ENCODE assay signal across 17 cellular contexts in genomic region chr10:126504761-126505112, GRCh38.
A peak's percentile ranks its signal among the peaks of the same experiment; 100 is the strongest.
DNase-seq lines count a peak whose midpoint lies in the region; ATAC-seq, FAIRE-seq and TF ChIP-seq lines count a peak whose summit lies in the region.
"Had no signal": no experiment of that assay in that cellular context is flagged by ENCODE, and none has a peak within 500 bp of the region (broad histone marks: within the 10 kb centered on the region; RNA-seq: fewer than 3 reads in every experiment).

No MANE protein-coding gene starts in this region.

- WGBS in HepG2 (ENCODE audit: low lambda C conversion rate), result 8% methylated on average over 3 of the region's 16 CpGs
- 67% methylated on average over 9 of the region's 16 CpGs for WGBS in right lobe of liver (ENCODE audit: insufficient coverage, low coverage, low lambda C conversion rate, missing lambda C conversion rate)

- DNase-seq in HepG2 (ENCODE audit: low spot score) (no peak), right lobe of liver (no peak), PC-3 (peak; percentile 28), neural progenitor cell (ENCODE audit: low spot score) (no peak), GM12892 (ENCODE audit: insufficient read length) (no peak), GM19239 (ENCODE audit: insufficient read length, low spot score) (no peak)
- DNase-seq: COR-L47, DMS 273 treated with DMSO at 0.1 percent for 48 hours, GF-D8, GOT3 had no signal

- POLR2A ChIA-PET in HepG2 (lab: Yijun Ruan, JAX) (no interaction called here), PC-3 (lab: Charles Lee; ENCODE audit: unreplicated experiment) (no interaction called here)

- H3K36me3 ChIP-seq in HepG2 (replicated peaks in 1 of 2; ENCODE audit: control insufficient read depth in 1 of 2, insufficient read depth in 2 of 2, low read length in 2 of 2) (no peaks in the 10 kb centered on the region), right lobe of liver (no peaks in the 10 kb centered on the region), PC-3 (ENCODE audit: low read depth, low read length) (no peaks in the 10 kb centered on the region), neural progenitor cell (no peaks in the 10 kb centered on the region)
- H3K36me3 ChIP-seq: BE2C had no signal

- intact Hi-C loops in HepG2 (cut with micrococcal nuclease; ENCODE audit: unreplicated experiment) (no loop called here), right lobe of liver (cut with DNase I) (loop anchor here in 1 of 2 donors (10.0 kb wide), 1 partner anchor 520 kb away; no protein-coding TSS in a partner anchor), PC-3 (cut with micrococcal nuclease) (loop anchor here (1.0 to 5.0 kb wide), 6 partner anchors 44 to 636 kb away; no protein-coding TSS in a partner anchor)

- H3K4me3 ChIP-seq in HepG2 (replicated peaks in 1 of 3; ENCODE audit: insufficient read depth in 1 of 3, low read depth in 2 of 3, low read length in 3 of 3) (no peak overlapping the region), right lobe of liver (no peak overlapping the region), PC-3 (ENCODE audit: low read length) (peak overlapping the region; percentile 33; the same call in 1 of the 2 replicates), neural progenitor cell (no peak overlapping the region)

- no peaks in the 10 kb centered on the region for H3K36me3 Mint-ChIP-seq in neural progenitor cell
- H3K36me3 Mint-ChIP-seq: CD4-positive, CD25-positive, alpha-beta regulatory T cell; CD8-positive, alpha-beta memory T cell had no signal

- H3K27me3 ChIP-seq in HepG2 (ENCODE audit: control insufficient read depth in 1 of 2, insufficient read depth in 2 of 2, low read length in 2 of 2) (peaks cover 2 to 3% of the 10 kb centered on the region in 2 experiments; a peak in 2 of 5 replicates), right lobe of liver (peaks cover 0 to 2% of the 10 kb centered on the region in 2 donors), PC-3 (ENCODE audit: low read length) (no peaks in the 10 kb centered on the region), neural progenitor cell (no peaks in the 10 kb centered on the region)
- H3K27me3 ChIP-seq: BE2C had no signal

- H3K4me1 Mint-ChIP-seq in neural progenitor cell, result no peaks in the 10 kb centered on the region
- H3K4me1 Mint-ChIP-seq: CD8-positive, alpha-beta memory T cell had no signal

- BruUV-seq in HepG2 (replicated peaks; lab: Mats Ljungman, UMichigan) (no TSS peak), PC-3 (replicated peaks; lab: Mats Ljungman, UMichigan) (no TSS peak)

- ATAC-seq in HepG2 (no peak; the same call in 2 of the 3 replicates), right lobe of liver (no peak), PC-3 (peak; percentile 35), HG03521 (IDR thresholded peaks at IDR 0.05; ENCODE audit: unreplicated experiment) (no peak)

- H3K9me3 Mint-ChIP-seq in neural progenitor cell, result no peaks in the 10 kb centered on the region
- H3K9me3 Mint-ChIP-seq: CD4-positive, CD25-positive, alpha-beta regulatory T cell; HFFc6 had no signal

- H3K4me3 Mint-ChIP-seq in neural progenitor cell, result no peak overlapping the region
- H3K4me3 Mint-ChIP-seq: CD4-positive, CD25-positive, alpha-beta regulatory T cell; CD8-positive, alpha-beta memory T cell; HFFc6 had no signal

- no peaks in the 10 kb centered on the region for H3K27me3 Mint-ChIP-seq in neural progenitor cell (ENCODE audit: insufficient read depth, low read depth)
- H3K27me3 Mint-ChIP-seq: CD4-positive, CD25-positive, alpha-beta regulatory T cell had no signal

- H3K9me3 ChIP-seq in HepG2 (ENCODE audit: low read length), result no peaks in the 10 kb centered on the region
- H3K9me3 ChIP-seq in right lobe of liver, result no peaks in the 10 kb centered on the region
- H3K9me3 ChIP-seq in PC-3 (ENCODE audit: low read length), result no peaks in the 10 kb centered on the region
- H3K9me3 ChIP-seq in neural progenitor cell (ENCODE audit: low read depth), result no peaks in the 10 kb centered on the region
- H3K9me3 ChIP-seq: BE2C had no signal

- TF ChIP-seq CTCF in HepG2 (CRISPR knock-in tag; IDR thresholded peaks at IDR 0.05) (no peak), right lobe of liver (IDR thresholded peaks at IDR 0.05) (no peak), PC-3 (conservative IDR thresholded peaks at IDR 0.05; ENCODE audit: low read depth, low read length) (no peak), neural progenitor cell (IDR thresholded peaks at IDR 0.05) (no peak)

- H3K9ac ChIP-seq in HepG2 (ENCODE audit: insufficient read depth, low read depth, low read length) (no peak overlapping the region), PC-3 (ENCODE audit: low read length) (no peak overlapping the region; the same call in 1 of the 2 replicates), neural progenitor cell (no peak overlapping the region)

- TF ChIP-seq RAD21 in HepG2 (CRISPR knock-in tag; IDR thresholded peaks at IDR 0.05), result no peak

- no peak for TF ChIP-seq POLR2A in HepG2 (IDR thresholded peaks at IDR 0.05; ENCODE audit: insufficient read depth in 1 of 2, low read depth in 2 of 2, low read length in 2 of 2)
- no peak for TF ChIP-seq POLR2A in right lobe of liver (IDR thresholded peaks at IDR 0.05)
- TF ChIP-seq POLR2A in GM12892 (IDR thresholded peaks at IDR 0.05; ENCODE audit: low read depth, low read length), result no peak

- H3K9me2 ChIP-seq in PC-3 (replicated peaks; ENCODE audit: low read length), result no peaks in the 10 kb centered on the region

- H3K27ac ChIP-seq in HepG2 (ENCODE audit: extremely low read length, insufficient read depth, low read length), result no peak overlapping the region
- H3K27ac ChIP-seq in right lobe of liver, result no peak overlapping the region
- H3K27ac ChIP-seq in PC-3 (ENCODE audit: low read length), result no peak overlapping the region
- H3K27ac ChIP-seq in neural progenitor cell, result no peak overlapping the region
- H3K27ac ChIP-seq: HL-60 had no signal

- H3K79me2 ChIP-seq in HepG2 (ENCODE audit: insufficient read depth, low read length), result no peaks in the 10 kb centered on the region
- no peaks in the 10 kb centered on the region for H3K79me2 ChIP-seq in PC-3 (ENCODE audit: low read length)
- H3K79me2 ChIP-seq in neural progenitor cell (ENCODE audit: low read depth), result no peaks in the 10 kb centered on the region

- H3F3A ChIP-seq in PC-3 (ENCODE audit: low read length, unreplicated experiment) (no peaks in the 10 kb centered on the region), neural progenitor cell (ENCODE audit: low read depth) (no peaks in the 10 kb centered on the region)

- H3K4me1 ChIP-seq in HepG2 (ENCODE audit: insufficient read depth, low read length) (no peaks in the 10 kb centered on the region), right lobe of liver (no peaks in the 10 kb centered on the region), PC-3 (ENCODE audit: insufficient read depth, low read length) (peaks cover 11% of the 10 kb centered on the region; the same call in 1 of the 2 replicates), neural progenitor cell (no peaks in the 10 kb centered on the region)
- H3K4me1 ChIP-seq: BE2C had no signal

- H2AFZ ChIP-seq in HepG2 (ENCODE audit: low read length) (no peak overlapping the region), PC-3 (ENCODE audit: low read length) (peak overlapping the region; percentile 52), neural progenitor cell (replicated peaks) (peak overlapping the region; percentile 72)

- H3K4me2 ChIP-seq in HepG2 (ENCODE audit: low read depth, low read length) (no peak overlapping the region), PC-3 (ENCODE audit: low read length) (peak overlapping the region; percentile 63), neural progenitor cell (no peak overlapping the region)

- no peak overlapping the region for H3K27ac Mint-ChIP-seq in neural progenitor cell
- H3K27ac Mint-ChIP-seq: CD4-positive, CD25-positive, alpha-beta regulatory T cell; HFFc6 had no signal

- CTCF ChIA-PET in HepG2 (lab: Yijun Ruan, JAX; ENCODE audit: low intra/inter-chr PET ratio, low total read pairs) (interaction anchor here (1.1 to 1.9 kb wide), 3 partner anchors 522 to 636 kb away, joined by 4 to 16 read pairs (median 6); no protein-coding TSS in a partner anchor), PC-3 (lab: Charles Lee) (no interaction called here)

- H4K20me1 ChIP-seq in HepG2 (ENCODE audit: insufficient read depth, low read length) (no peaks in the 10 kb centered on the region), PC-3 (ENCODE audit: low read length) (no peaks in the 10 kb centered on the region), neural progenitor cell (ENCODE audit: low read depth) (no peaks in the 10 kb centered on the region)

- FAIRE-seq in HepG2 (lab: Jason Lieb, UNC), result no peak
- FAIRE-seq in GM12892 (lab: Jason Lieb, UNC), result no peak
- no peak for FAIRE-seq in GM19239 (lab: Jason Lieb, UNC)
- FAIRE-seq: A204.1 had no signal

- TF ChIP-seq EP300 in HepG2 (IDR thresholded peaks at IDR 0.05; ENCODE audit: low read depth in 2 of 2, low read length in 2 of 2) (no peak), HepG2 (CRISPR knock-in tag; IDR thresholded peaks at IDR 0.05; ENCODE audit: borderline replicate concordance) (no peak)

- in situ Hi-C loops in HepG2 (cut with HindIII; ENCODE audit: extremely low pct_ligation_motif_present, low pct_unique_long_range_greater_than_20kb), result loop anchor here (5.0 kb wide), 1 partner anchor 512 kb away; no protein-coding TSS in a partner anchor

TF ChIP-seq in HepG2, 621 proteins besides CTCF, POLR2A, EP300 and RAD21 (continues in another document):
- 0 out of 2 replicates have a peak, but pooled peaks have one; percentile 25 for TF ChIP-seq BHLHE40 (IDR thresholded peaks at IDR 0.05; ENCODE audit: low read length)
